ENCODE assay signal across 18 cellular contexts in genomic region chr11:122365545-122366380, GRCh38.
DNase-seq lines count a peak whose midpoint lies in the region; ATAC-seq and TF ChIP-seq lines count a peak whose summit lies in the region.
"Had no signal": no experiment of that assay in that cellular context is flagged by ENCODE, and none has a peak within 500 bp of the region (broad histone marks: within the 10 kb centered on the region; RNA-seq: fewer than 3 reads in every experiment).

No MANE protein-coding gene starts in this region.

- peaks cover 40% of the 10 kb centered on the region for H3K4me1 Mint-ChIP-seq in nephron

- no peaks in the 10 kb centered on the region for H3K36me3 Mint-ChIP-seq in nephron (ENCODE audit: low read depth)

- H3K27me3 Mint-ChIP-seq in nephron (ENCODE audit: low read depth): no peaks in the 10 kb centered on the region

- H3K4me1 ChIP-seq in mucosa of descending colon (ENCODE audit: low read depth): no peaks in the 10 kb centered on the region

- TF ChIP-seq CTCF in AG10803 (conservative IDR thresholded peaks at IDR 0.05; ENCODE audit: low read length): no peak
- TF ChIP-seq CTCF in nephron (IDR thresholded peaks at IDR 0.05; ENCODE audit: unreplicated experiment in 3 of 3): no peak
- TF ChIP-seq CTCF in mucosa of descending colon (IDR thresholded peaks at IDR 0.05): no peak

- H3K36me3 ChIP-seq in mucosa of descending colon (ENCODE audit: low read depth): no peaks in the 10 kb centered on the region

- no peak for ATAC-seq in SK-N-SH treated with all-trans-retinoic acid at 6 μM for 48 hours
- ATAC-seq in Right ventricle myocardium superior (ENCODE audit: poor library complexity): peak; percentile 83
- no peak for ATAC-seq in activated CD4-positive, CD25-positive, alpha-beta regulatory T cell treated with anti-CD3 and anti-CD28 coated beads, Interleukin-2, amount 50 U/mL, for 24 hours
- no peak for ATAC-seq in mucosa of descending colon
- ATAC-seq: K562, PC-3 had no signal

- intact Hi-C loops in Right ventricle myocardium superior (cut with DNase I) (loop anchor here (10.0 kb wide), 1 partner anchor 139 kb away; no protein-coding TSS in a partner anchor), mucosa of descending colon (cut with DNase I, micrococcal nuclease) (no loop called here)

- H3K4me3 ChIP-seq in AG10803 (ENCODE audit: low read length) (peak overlapping the region; percentile 60), mucosa of descending colon (no peak overlapping the region)
- H3K4me3 ChIP-seq: K562 had no signal

- H3K9me3 Mint-ChIP-seq in nephron: peaks cover 5% of the 10 kb centered on the region
- H3K9me3 Mint-ChIP-seq: activated naive CD4-positive, alpha-beta T cell treated with anti-CD3 and anti-CD28 coated beads for 36 hours had no signal

- no peaks in the 10 kb centered on the region for H3K9me3 ChIP-seq in mucosa of descending colon

- DNase-seq in AG10803 (ENCODE audit: low read depth) (peak; percentile 48), Right ventricle myocardium superior (peak; percentile 53), NOMO-1 treated with dmso at 0.1 percent for 144 hours (lab: John Stamatoyannopoulos, UW; ENCODE audit: unreplicated experiment) (no peak), NCI-H748 (lab: John Stamatoyannopoulos, UW; ENCODE audit: unreplicated experiment) (no peak), mucosa of descending colon (no peak)
- DNase-seq: activated CD4-positive, CD25-positive, alpha-beta regulatory T cell; activated CD8-positive, alpha-beta memory T cell treated with anti-CD3 and anti-CD28 coated beads, Interleukin-2, amount 50 U/mL, for 4 hours; activated naive CD4-positive, alpha-beta T cell treated with anti-CD3 and anti-CD28 coated beads for 36 hours; hippocampal formation; NCI-H1105 treated with DMSO at 0.1 percent for 48 hours; NCI-H510A; PC-3; stimulated activated naive CD4-positive, alpha-beta T cell treated with Interleukin-2 at 50 U/mL for 16 hours had no signal

- H3K27ac Mint-ChIP-seq in nephron: peak overlapping the region; percentile 65 to 97 (median 96)
- H3K27ac Mint-ChIP-seq: activated naive CD4-positive, alpha-beta T cell treated with anti-CD3 and anti-CD28 coated beads for 36 hours had no signal

- peak overlapping the region; percentile 61 to 93 (median 83) for H3K4me3 Mint-ChIP-seq in nephron
- H3K4me3 Mint-ChIP-seq: activated naive CD4-positive, alpha-beta T cell treated with anti-CD3 and anti-CD28 coated beads for 36 hours; neural crest cell had no signal

TF ChIP-seq in SK-N-SH treated with all-trans-retinoic acid at 6 μM for 48 hours, 23 proteins besides CTCF, POLR2A, EP300 and RAD21:
- peak; percentile 33; the same call in 1 of the 2 replicates for TF ChIP-seq TCF4 (CRISPR knock-in tag; IDR thresholded peaks at IDR 0.05; ENCODE audit: borderline replicate concordance)
- TF ChIP-seq OSR1 (CRISPR knock-in tag; IDR thresholded peaks at IDR 0.05): no peak
- TF ChIP-seq ZFP30 (CRISPR knock-in tag; IDR thresholded peaks at IDR 0.05): no peak
- no peak for TF ChIP-seq CSDC2 (CRISPR knock-in tag; IDR thresholded peaks at IDR 0.05)

Comparison
In these comparisons a context has a peak if more than half of its experiments do, and no peak if none do; other contexts are left out.
1. DNase-seq: peak in AG10803 (single experiment) and Right ventricle myocardium superior (single experiment); none in NOMO-1 treated with dmso at 0.1 percent for 144 hours (single experiment), NCI-H748 (single experiment) and mucosa of descending colon (0 of 3).